2 cellular contexts compared by ENCODE assay signal in the genomic region with DNA sequence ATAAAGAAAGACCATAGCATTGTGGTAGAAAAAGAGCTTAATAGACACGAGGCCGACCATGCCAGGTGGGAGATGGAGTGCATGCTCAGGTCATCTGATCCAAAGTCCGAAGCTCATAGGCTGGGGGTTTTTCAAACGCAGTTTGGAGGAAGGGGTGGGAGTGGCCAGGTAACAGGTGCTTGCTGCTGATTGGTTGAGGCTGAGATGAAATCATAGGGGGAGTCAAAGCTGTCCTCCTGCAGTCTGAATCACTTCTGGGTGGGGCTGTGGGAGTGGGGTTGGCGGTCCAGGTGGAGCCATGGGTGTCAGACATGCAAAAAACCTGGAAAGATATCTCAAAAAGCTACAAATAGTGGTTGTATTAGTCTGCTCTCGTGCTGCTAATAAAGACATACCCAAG.
TF ChIP-seq lines count a peak whose summit lies in the region.

No MANE protein-coding gene starts in this region.

TF ChIP-seq in GM23338, 12 proteins besides CTCF, POLR2A, EP300 and RAD21 (continues in another document):
- TF ChIP-seq ZNF462 (CRISPR knock-in tag; IDR thresholded peaks at IDR 0.05) (no peak), REST (IDR thresholded peaks at IDR 0.05; ENCODE audit: unreplicated experiment) (no peak), ZNF331 (CRISPR knock-in tag; IDR thresholded peaks at IDR 0.05; ENCODE audit: low read depth) (no peak), STAT1 (IDR thresholded peaks at IDR 0.05; ENCODE audit: unreplicated experiment) (no peak), NANOG (IDR thresholded peaks at IDR 0.05; ENCODE audit: borderline replicate concordance) (no peak), ZNF114 (CRISPR knock-in tag; IDR thresholded peaks at IDR 0.05) (no peak), CREB1 (CRISPR knock-in tag; IDR thresholded peaks at IDR 0.05; ENCODE audit: low read depth) (no peak), POLR2AphosphoS5 (IDR thresholded peaks at IDR 0.05; ENCODE audit: low read depth) (no peak), JUNB (IDR thresholded peaks at IDR 0.05; ENCODE audit: unreplicated experiment) (no peak)
- TF ChIP-seq, protein P1, sequence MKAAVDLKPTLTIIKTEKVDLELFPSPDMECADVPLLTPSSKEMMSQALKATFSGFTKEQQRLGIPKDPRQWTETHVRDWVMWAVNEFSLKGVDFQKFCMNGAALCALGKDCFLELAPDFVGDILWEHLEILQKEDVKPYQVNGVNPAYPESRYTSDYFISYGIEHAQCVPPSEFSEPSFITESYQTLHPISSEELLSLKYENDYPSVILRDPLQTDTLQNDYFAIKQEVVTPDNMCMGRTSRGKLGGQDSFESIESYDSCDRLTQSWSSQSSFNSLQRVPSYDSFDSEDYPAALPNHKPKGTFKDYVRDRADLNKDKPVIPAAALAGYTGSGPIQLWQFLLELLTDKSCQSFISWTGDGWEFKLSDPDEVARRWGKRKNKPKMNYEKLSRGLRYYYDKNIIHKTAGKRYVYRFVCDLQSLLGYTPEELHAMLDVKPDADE (IDR thresholded peaks at IDR 0.05): no peak

TF ChIP-seq in H1, 55 proteins besides CTCF, POLR2A, EP300 and RAD21:
- TF ChIP-seq, protein P2, sequence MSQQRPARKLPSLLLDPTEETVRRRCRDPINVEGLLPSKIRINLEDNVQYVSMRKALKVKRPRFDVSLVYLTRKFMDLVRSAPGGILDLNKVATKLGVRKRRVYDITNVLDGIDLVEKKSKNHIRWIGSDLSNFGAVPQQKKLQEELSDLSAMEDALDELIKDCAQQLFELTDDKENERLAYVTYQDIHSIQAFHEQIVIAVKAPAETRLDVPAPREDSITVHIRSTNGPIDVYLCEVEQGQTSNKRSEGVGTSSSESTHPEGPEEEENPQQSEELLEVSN (IDR thresholded peaks at IDR 0.05): peak; percentile 19; the same call in 1 of the 2 replicates
- TF ChIP-seq EGR1 (IDR thresholded peaks at IDR 0.05; ENCODE audit: borderline replicate concordance, low read depth, low read length): no peak
- TF ChIP-seq, protein P3, sequence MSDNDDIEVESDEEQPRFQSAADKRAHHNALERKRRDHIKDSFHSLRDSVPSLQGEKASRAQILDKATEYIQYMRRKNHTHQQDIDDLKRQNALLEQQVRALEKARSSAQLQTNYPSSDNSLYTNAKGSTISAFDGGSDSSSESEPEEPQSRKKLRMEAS (IDR thresholded peaks at IDR 0.05): peak; percentile 58; the same call in 1 of the 2 replicates
TF ChIP-seq in H1: peak in this region for 2.
